In the genomic region with DNA sequence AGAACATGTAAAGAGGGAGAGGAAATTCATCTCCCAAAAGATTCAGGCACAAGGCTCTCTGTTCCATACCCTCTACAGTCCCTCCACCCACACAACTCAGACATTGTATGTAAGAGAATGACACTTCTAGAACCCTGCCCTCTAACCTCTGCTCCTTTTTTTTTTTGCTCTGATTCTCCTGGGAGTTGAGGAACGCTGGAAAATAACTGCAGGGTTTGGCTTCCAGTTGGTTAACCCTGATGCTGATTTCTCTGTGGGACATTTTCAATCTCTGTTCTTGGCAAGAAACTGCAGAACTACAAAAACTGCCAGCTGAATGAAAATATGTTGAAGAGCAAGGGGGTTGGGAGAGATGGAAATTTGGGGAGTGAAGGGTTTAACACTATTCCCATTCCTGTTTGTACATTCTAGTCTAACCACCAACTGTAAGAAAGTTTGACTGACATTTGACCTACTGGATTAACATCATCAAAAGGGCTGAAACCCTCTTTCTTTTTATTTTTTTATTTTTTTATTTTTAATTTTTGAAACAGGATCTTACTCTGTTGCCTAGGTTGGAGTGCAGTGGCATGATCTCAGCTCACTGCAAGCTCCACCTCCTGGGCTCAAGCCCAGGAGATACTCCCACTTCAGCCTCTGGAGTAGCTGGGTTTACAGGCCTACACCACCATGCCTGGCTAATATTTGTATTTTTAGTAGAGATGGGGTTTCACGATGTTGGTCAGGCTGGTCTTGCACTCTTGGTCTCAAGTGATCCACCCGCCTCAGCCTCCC, we compare ENCODE assay signal across 16 cellular contexts. TPM values are rescaled to one million over a fixed set of nuclear protein-coding genes. Genes with fewer than 3 reads are reported as not detected.
A peak's percentile ranks its signal among the peaks of the same experiment; 100 is the strongest.
DNase-seq lines count a peak whose midpoint lies in the region; ATAC-seq, FAIRE-seq and TF ChIP-seq lines count a peak whose summit lies in the region.
"Had no signal": no experiment of that assay in that cellular context is flagged by ENCODE, and none has a peak within 500 bp of the region (broad histone marks: within the 10 kb centered on the region; RNA-seq: fewer than 3 reads in every experiment).

No MANE protein-coding gene starts in this region.

- no peak overlapping the region for H3K23ac ChIP-seq in mesenchymal stem cell (ENCODE audit: low read length in 2 of 2)

- no peaks in the 10 kb centered on the region for H3K79me1 ChIP-seq in mesenchymal stem cell (replicated peaks; ENCODE audit: low read length, poor library complexity, severe bottlenecking)

- H3K27ac ChIP-seq in PC-9 (peak overlapping the region; percentile 59), mesenchymal stem cell (ENCODE audit: low read length, poor library complexity, severe bottlenecking) (no peak overlapping the region), tibial artery (peak overlapping the region; percentile 63 to 65)

- H4K91ac ChIP-seq in mesenchymal stem cell (ENCODE audit: low read length) = no peak overlapping the region

- H3K36me3 ChIP-seq in PC-9 (ENCODE audit: low read depth) (no peaks in the 10 kb centered on the region), mesenchymal stem cell (ENCODE audit: control insufficient read depth in 1 of 2, insufficient read depth in 2 of 2, low read depth in 1 of 2, low read length in 2 of 2) (no peaks in the 10 kb centered on the region), tibial artery (no peaks in the 10 kb centered on the region)
- H3K36me3 ChIP-seq: MG63 had no signal

- H3K79me2 ChIP-seq in PC-9 (ENCODE audit: low read depth) = no peaks in the 10 kb centered on the region

- no peaks in the 10 kb centered on the region for H3K9me2 ChIP-seq in PC-9 (ENCODE audit: insufficient read depth)

- CTCF ChIA-PET in PC-9 (lab: Charles Lee) = no interaction called here

- H3K9ac ChIP-seq in mesenchymal stem cell (ENCODE audit: low read length) = peak overlapping the region; percentile 62

- no peak overlapping the region for H2BK12ac ChIP-seq in mesenchymal stem cell (ENCODE audit: low read length in 2 of 2)

- FAIRE-seq in HTR-8/SVneo (lab: Jason Lieb, UNC) = no peak
- FAIRE-seq: bronchial epithelial cell, endothelial cell of umbilical vein, G401.6 had no signal

- POLR2A ChIA-PET in PC-9 (lab: Charles Lee; ENCODE audit: unreplicated experiment) = interaction anchor here (0.6 to 0.7 kb wide), 2 partner anchors 13 to 445 kb away, joined by 4 to 8 read pairs; no protein-coding TSS in a partner anchor

- H4K20me1 ChIP-seq in PC-9 (ENCODE audit: insufficient read depth) = no peaks in the 10 kb centered on the region

- H3K4me2 ChIP-seq in PC-9 (peak overlapping the region; percentile 56), mesenchymal stem cell (ENCODE audit: low read length, poor library complexity, severe bottlenecking) (no peak overlapping the region)

- no peak overlapping the region for H2BK5ac ChIP-seq in mesenchymal stem cell (ENCODE audit: low read depth, low read length, poor library complexity, severe bottlenecking)

- H3K9me3 ChIP-seq in PC-9 (ENCODE audit: insufficient read depth, low read depth) (no peaks in the 10 kb centered on the region), mesenchymal stem cell (ENCODE audit: control insufficient read depth, low read length) (no peaks in the 10 kb centered on the region), tibial artery (no peaks in the 10 kb centered on the region)
- H3K9me3 ChIP-seq: MG63, mucosa of descending colon had no signal

- H2AFZ ChIP-seq in PC-9 (no peak overlapping the region), mesenchymal stem cell (ENCODE audit: low read depth, low read length) (no peak overlapping the region)

- H3K18ac ChIP-seq in mesenchymal stem cell (ENCODE audit: low read depth in 1 of 2, low read length in 2 of 2) = no peak overlapping the region

- H2BK15ac ChIP-seq in mesenchymal stem cell (ENCODE audit: low read depth, poor library complexity, severe bottlenecking) = no peak overlapping the region

- H3K27me3 ChIP-seq in PC-9 (ENCODE audit: insufficient read depth, low read depth) = no peaks in the 10 kb centered on the region
- no peaks in the 10 kb centered on the region for H3K27me3 ChIP-seq in mesenchymal stem cell (ENCODE audit: control insufficient read depth in 1 of 2, insufficient read depth in 1 of 2, low read length in 2 of 2)
- H3K27me3 ChIP-seq in tibial artery = no peaks in the 10 kb centered on the region
- H3K27me3 ChIP-seq: MG63 had no signal

- no peak overlapping the region for H2BK120ac ChIP-seq in mesenchymal stem cell (ENCODE audit: low read depth, low read length)

- H3K4me1 ChIP-seq in PC-9 (replicated peaks; ENCODE audit: insufficient read depth) (peaks cover 22% of the 10 kb centered on the region), mesenchymal stem cell (ENCODE audit: control insufficient read depth, insufficient read depth, low read depth, low read length) (no peaks in the 10 kb centered on the region), tibial artery (peaks cover 0 to 57% (median 21%) of the 10 kb centered on the region in 4 donors)

- no TSS peak for BruUV-seq in PC-9 (replicated peaks; lab: Mats Ljungman, UMichigan)

- 75% methylated on average over 3 of the region's 3 CpGs for WGBS in mesenchymal stem cell

- ATAC-seq in HG02642 (IDR thresholded peaks at IDR 0.05; ENCODE audit: poor library complexity, unreplicated experiment) = no peak
- ATAC-seq: mucosa of descending colon; stimulated activated effector memory CD8-positive, alpha-beta T cell treated with anti-CD3 and anti-CD28 coated beads, Interleukin-12 subunit alpha, Interleukin-12 subunit beta, amount 100 ng/mL, for 72 hours had no signal

- DNase-seq in PC-9 (peak in 1 of 2 experiments; percentile 6), fibroblast of peridontal ligament (ENCODE audit: extremely low read depth) (peak; percentile 83), mesenchymal stem cell (no peak), tibial artery (peak in 1 of 2 donors; percentile 79), HTR-8/SVneo (ENCODE audit: insufficient read length, low spot score) (no peak)
- DNase-seq in activated naive CD4-positive, alpha-beta T cell treated with anti-CD3 and anti-CD28 coated beads, Interleukin-2, amount 50 U/mL, for 16 hours = no peak
- DNase-seq: activated naive CD4-positive, alpha-beta T cell; CD4-positive, alpha-beta T cell; MG63; mucosa of descending colon; stimulated activated CD4-positive, alpha-beta T cell treated with anti-CD3 and anti-CD28 coated beads, Interleukin-4, amount 100 ng/mL, for 1 hour had no signal

- no peaks in the 10 kb centered on the region for H3F3A ChIP-seq in PC-9 (ENCODE audit: insufficient read depth, low read depth)

- H4K8ac ChIP-seq in mesenchymal stem cell (ENCODE audit: low read length) = no peak overlapping the region

- no peak overlapping the region for H2AK5ac ChIP-seq in mesenchymal stem cell (ENCODE audit: low read length, severe bottlenecking)

- TF ChIP-seq CTCF in PC-9 (conservative IDR thresholded peaks at IDR 0.05) (no peak), tibial artery (IDR thresholded peaks at IDR 0.05) (no peak)

- no peak overlapping the region for H3K4ac ChIP-seq in mesenchymal stem cell (ENCODE audit: low read depth in 1 of 2, low read length in 2 of 2)

- H3K14ac ChIP-seq in mesenchymal stem cell (ENCODE audit: low read length in 2 of 2) = no peak overlapping the region

- intact Hi-C loops in PC-9 (cut with micrococcal nuclease; ENCODE audit: unreplicated experiment) = no loop called here
- intact Hi-C loops in tibial artery (cut with DNase I; ENCODE audit: low total_unique reads) = no loop called here

- H3K4me3 ChIP-seq in PC-9 = no peak overlapping the region
- H3K4me3 ChIP-seq in mesenchymal stem cell (ENCODE audit: insufficient read depth in 1 of 2, low read depth in 1 of 2, low read length in 2 of 2) = no peak overlapping the region
- H3K4me3 ChIP-seq in tibial artery = no peak overlapping the region
- H3K4me3 ChIP-seq: MG63, mucosa of descending colon had no signal

RNA-seq across cellular contexts. Expression of gene MAGI1, which starts 14.5 kb away (rescaled TPM):
- 23.3 and 24.1 TPM in 2 replicates for total RNA-seq in PC-9 (2021)
- polyA plus RNA-seq in mesenchymal stem cell (2013, experiment 1 of 2) = 5.9 TPM
- 5.6 TPM for polyA plus RNA-seq in mesenchymal stem cell (2013, experiment 2 of 2)
- total RNA-seq: CD4-positive, alpha-beta T cell had no signal
